In the genomic region with DNA sequence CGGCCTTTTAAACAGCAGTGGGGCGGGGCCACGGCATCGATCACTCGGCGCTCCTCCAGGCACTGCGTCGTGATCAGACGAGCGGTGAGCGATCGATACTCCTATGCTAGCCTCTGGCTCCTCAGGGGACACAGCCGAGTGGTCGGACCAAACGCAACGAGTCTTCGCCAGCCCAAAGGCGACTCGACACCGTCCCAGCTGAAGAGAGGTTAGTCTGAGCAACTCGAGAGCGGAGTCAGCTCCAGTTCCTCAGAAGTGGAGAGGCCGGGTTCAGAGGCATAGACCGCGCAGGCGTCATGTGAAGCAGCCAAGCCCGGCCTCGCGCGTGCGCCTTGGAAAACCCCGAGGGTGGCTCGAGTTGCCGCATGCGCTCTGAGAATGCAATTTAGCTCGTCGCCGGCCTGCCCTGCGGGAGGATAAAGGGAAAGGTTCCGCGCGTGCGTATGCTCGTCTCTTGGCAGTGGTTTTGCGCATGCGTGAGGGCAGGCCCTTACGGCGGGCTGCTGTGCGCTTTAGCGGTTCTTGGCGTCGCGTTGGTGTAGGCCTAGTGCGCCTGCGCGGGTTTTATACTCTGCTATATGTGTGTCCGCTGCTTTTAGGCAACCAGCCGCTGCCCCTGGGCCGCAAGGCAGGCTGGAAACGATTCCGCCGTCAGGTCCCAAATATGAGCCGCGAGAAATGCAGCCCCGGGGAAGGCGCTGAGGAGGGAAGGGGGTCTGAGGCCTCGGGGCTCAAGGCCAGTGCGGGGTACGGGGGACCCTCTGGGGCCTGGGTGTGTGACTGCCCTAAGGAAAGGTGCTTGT, we compare ENCODE assay signal across 1 cellular context.
TF ChIP-seq lines count a peak whose summit lies in the region.

A gene (plus strand): TSS at position 98 of the 803 bp plus-strand sequence. CDS start 6,598 bp downstream, outside the sequence.

TF ChIP-seq in HEK293, 187 proteins besides CTCF, POLR2A, EP300 and RAD21 (continued from another document and continues in another):
- TF ChIP-seq, protein P1, sequence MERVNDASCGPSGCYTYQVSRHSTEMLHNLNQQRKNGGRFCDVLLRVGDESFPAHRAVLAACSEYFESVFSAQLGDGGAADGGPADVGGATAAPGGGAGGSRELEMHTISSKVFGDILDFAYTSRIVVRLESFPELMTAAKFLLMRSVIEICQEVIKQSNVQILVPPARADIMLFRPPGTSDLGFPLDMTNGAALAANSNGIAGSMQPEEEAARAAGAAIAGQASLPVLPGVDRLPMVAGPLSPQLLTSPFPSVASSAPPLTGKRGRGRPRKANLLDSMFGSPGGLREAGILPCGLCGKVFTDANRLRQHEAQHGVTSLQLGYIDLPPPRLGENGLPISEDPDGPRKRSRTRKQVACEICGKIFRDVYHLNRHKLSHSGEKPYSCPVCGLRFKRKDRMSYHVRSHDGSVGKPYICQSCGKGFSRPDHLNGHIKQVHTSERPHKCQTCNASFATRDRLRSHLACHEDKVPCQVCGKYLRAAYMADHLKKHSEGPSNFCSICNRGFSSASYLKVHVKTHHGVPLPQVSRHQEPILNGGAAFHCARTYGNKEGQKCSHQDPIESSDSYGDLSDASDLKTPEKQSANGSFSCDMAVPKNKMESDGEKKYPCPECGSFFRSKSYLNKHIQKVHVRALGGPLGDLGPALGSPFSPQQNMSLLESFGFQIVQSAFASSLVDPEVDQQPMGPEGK (tag by site-specific recombination; IDR thresholded peaks at IDR 0.05) = 0 out of 2 replicates have a peak, but pooled peaks have one; percentile 29
- TF ChIP-seq SCRT1 (tag by site-specific recombination; IDR thresholded peaks at IDR 0.05; ENCODE audit: borderline replicate concordance) (no peak), ZNF624 (tag by site-specific recombination; IDR thresholded peaks at IDR 0.05) (no peak), ZNF473 (tag by site-specific recombination; IDR thresholded peaks at IDR 0.05) (no peak), ZNF48 (tag by site-specific recombination; IDR thresholded peaks at IDR 0.05) (no peak), ZNF426 (tag by site-specific recombination; IDR thresholded peaks at IDR 0.05) (no peak), ZNF174 (tag by site-specific recombination; IDR thresholded peaks at IDR 0.05) (no peak), ZNF654 (tag by site-specific recombination; IDR thresholded peaks at IDR 0.05; ENCODE audit: low read depth) (no peak), ZNF433 (tag by site-specific recombination; IDR thresholded peaks at IDR 0.05; ENCODE audit: low read depth) (no peak), ZFP3 (tag by site-specific recombination; IDR thresholded peaks at IDR 0.05; ENCODE audit: low read depth) (no peak), ZNF560 (tag by site-specific recombination; IDR thresholded peaks at IDR 0.05; ENCODE audit: borderline replicate concordance) (no peak), BCL11B (tag by site-specific recombination; IDR thresholded peaks at IDR 0.05; ENCODE audit: low read depth) (no peak), SCRT2 (tag by site-specific recombination; IDR thresholded peaks at IDR 0.05) (no peak), ZFP41 (tag by site-specific recombination; IDR thresholded peaks at IDR 0.05; ENCODE audit: borderline replicate concordance) (no peak), TCF7L2 (IDR thresholded peaks at IDR 0.05; ENCODE audit: borderline replicate concordance, low read depth, low read length) (no peak; the same call in 1 of the 2 replicates), ZNF670 (tag by site-specific recombination; IDR thresholded peaks at IDR 0.05; ENCODE audit: low read depth) (no peak), ZSCAN23 (tag by site-specific recombination; IDR thresholded peaks at IDR 0.05) (no peak), ZNF146 (tag by site-specific recombination; IDR thresholded peaks at IDR 0.05) (0 out of 2 replicates have a peak, but pooled peaks have one; percentile 5), ZNF175 (tag by site-specific recombination; IDR thresholded peaks at IDR 0.05) (no peak), ZNF677 (tag by site-specific recombination; IDR thresholded peaks at IDR 0.05) (no peak), KLF10 (tag by site-specific recombination; IDR thresholded peaks at IDR 0.05) (peak; percentile 34; the same call in 1 of the 2 replicates), ZNF555 (tag by site-specific recombination; conservative IDR thresholded peaks at IDR 0.05) (no peak), HOXC10 (CRISPR knock-in tag; IDR thresholded peaks at IDR 0.05) (no peak), ZNF416 (tag by site-specific recombination; IDR thresholded peaks at IDR 0.05) (no peak), ZNF114 (tag by site-specific recombination; IDR thresholded peaks at IDR 0.05) (no peak), REPIN1 (tag by site-specific recombination; IDR thresholded peaks at IDR 0.05; ENCODE audit: low read depth) (no peak), ZNF626 (tag by site-specific recombination; IDR thresholded peaks at IDR 0.05) (no peak), ZNF529 (tag by site-specific recombination; IDR thresholded peaks at IDR 0.05; ENCODE audit: insufficient replicate concordance) (no peak), ZNF610 (tag by site-specific recombination; IDR thresholded peaks at IDR 0.05; ENCODE audit: borderline replicate concordance) (peak; percentile 75), ZNF621 (tag by site-specific recombination; IDR thresholded peaks at IDR 0.05) (no peak), ZSCAN16 (tag by site-specific recombination; IDR thresholded peaks at IDR 0.05) (no peak), ZNF558 (tag by site-specific recombination; IDR thresholded peaks at IDR 0.05) (peak; percentile 65; the same call in 1 of the 2 replicates), ZNF514 (tag by site-specific recombination; IDR thresholded peaks at IDR 0.05) (no peak), SP7 (tag by site-specific recombination; IDR thresholded peaks at IDR 0.05) (peak; percentile 90)
- TF ChIP-seq, protein P2, sequence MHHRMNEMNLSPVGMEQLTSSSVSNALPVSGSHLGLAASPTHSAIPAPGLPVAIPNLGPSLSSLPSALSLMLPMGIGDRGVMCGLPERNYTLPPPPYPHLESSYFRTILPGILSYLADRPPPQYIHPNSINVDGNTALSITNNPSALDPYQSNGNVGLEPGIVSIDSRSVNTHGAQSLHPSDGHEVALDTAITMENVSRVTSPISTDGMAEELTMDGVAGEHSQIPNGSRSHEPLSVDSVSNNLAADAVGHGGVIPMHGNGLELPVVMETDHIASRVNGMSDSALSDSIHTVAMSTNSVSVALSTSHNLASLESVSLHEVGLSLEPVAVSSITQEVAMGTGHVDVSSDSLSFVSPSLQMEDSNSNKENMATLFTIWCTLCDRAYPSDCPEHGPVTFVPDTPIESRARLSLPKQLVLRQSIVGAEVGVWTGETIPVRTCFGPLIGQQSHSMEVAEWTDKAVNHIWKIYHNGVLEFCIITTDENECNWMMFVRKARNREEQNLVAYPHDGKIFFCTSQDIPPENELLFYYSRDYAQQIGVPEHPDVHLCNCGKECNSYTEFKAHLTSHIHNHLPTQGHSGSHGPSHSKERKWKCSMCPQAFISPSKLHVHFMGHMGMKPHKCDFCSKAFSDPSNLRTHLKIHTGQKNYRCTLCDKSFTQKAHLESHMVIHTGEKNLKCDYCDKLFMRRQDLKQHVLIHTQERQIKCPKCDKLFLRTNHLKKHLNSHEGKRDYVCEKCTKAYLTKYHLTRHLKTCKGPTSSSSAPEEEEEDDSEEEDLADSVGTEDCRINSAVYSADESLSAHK (tag by site-specific recombination; IDR thresholded peaks at IDR 0.05) = no peak
- TF ChIP-seq, protein P3, sequence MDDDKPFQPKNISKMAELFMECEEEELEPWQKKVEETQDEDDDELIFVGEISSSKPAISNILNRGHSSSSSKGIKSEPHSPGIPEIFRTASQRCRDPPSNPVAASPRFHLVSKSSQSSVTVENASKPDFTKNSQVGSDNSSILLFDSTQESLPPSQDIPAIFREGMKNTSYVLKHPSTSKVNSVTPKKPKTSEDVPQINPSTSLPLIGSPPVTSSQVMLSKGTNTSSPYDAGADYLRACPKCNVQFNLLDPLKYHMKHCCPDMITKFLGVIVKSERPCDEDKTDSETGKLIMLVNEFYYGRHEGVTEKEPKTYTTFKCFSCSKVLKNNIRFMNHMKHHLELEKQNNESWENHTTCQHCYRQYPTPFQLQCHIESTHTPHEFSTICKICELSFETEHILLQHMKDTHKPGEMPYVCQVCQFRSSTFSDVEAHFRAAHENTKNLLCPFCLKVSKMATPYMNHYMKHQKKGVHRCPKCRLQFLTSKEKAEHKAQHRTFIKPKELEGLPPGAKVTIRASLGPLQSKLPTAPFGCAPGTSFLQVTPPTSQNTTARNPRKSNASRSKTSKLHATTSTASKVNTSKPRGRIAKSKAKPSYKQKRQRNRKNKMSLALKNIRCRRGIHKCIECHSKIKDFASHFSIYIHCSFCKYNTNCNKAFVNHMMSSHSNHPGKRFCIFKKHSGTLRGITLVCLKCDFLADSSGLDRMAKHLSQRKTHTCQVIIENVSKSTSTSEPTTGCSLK (tag by site-specific recombination; IDR thresholded peaks at IDR 0.05) = no peak
- TF ChIP-seq, protein P4, sequence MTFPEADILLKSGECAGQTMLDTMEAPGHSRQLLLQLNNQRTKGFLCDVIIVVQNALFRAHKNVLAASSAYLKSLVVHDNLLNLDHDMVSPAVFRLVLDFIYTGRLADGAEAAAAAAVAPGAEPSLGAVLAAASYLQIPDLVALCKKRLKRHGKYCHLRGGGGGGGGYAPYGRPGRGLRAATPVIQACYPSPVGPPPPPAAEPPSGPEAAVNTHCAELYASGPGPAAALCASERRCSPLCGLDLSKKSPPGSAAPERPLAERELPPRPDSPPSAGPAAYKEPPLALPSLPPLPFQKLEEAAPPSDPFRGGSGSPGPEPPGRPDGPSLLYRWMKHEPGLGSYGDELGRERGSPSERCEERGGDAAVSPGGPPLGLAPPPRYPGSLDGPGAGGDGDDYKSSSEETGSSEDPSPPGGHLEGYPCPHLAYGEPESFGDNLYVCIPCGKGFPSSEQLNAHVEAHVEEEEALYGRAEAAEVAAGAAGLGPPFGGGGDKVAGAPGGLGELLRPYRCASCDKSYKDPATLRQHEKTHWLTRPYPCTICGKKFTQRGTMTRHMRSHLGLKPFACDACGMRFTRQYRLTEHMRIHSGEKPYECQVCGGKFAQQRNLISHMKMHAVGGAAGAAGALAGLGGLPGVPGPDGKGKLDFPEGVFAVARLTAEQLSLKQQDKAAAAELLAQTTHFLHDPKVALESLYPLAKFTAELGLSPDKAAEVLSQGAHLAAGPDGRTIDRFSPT (tag by site-specific recombination; IDR thresholded peaks at IDR 0.05) = no peak
- TF ChIP-seq, protein P5, sequence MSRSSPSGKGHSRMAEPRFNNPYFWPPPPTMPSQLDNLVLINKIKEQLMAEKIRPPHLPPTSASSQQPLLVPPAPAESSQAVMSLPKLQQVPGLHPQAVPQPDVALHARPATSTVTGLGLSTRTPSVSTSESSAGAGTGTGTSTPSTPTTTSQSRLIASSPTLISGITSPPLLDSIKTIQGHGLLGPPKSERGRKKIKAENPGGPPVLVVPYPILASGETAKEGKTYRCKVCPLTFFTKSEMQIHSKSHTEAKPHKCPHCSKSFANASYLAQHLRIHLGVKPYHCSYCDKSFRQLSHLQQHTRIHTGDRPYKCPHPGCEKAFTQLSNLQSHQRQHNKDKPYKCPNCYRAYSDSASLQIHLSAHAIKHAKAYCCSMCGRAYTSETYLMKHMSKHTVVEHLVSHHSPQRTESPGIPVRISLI (tag by site-specific recombination; IDR thresholded peaks at IDR 0.05) = no peak
- TF ChIP-seq, protein P6, sequence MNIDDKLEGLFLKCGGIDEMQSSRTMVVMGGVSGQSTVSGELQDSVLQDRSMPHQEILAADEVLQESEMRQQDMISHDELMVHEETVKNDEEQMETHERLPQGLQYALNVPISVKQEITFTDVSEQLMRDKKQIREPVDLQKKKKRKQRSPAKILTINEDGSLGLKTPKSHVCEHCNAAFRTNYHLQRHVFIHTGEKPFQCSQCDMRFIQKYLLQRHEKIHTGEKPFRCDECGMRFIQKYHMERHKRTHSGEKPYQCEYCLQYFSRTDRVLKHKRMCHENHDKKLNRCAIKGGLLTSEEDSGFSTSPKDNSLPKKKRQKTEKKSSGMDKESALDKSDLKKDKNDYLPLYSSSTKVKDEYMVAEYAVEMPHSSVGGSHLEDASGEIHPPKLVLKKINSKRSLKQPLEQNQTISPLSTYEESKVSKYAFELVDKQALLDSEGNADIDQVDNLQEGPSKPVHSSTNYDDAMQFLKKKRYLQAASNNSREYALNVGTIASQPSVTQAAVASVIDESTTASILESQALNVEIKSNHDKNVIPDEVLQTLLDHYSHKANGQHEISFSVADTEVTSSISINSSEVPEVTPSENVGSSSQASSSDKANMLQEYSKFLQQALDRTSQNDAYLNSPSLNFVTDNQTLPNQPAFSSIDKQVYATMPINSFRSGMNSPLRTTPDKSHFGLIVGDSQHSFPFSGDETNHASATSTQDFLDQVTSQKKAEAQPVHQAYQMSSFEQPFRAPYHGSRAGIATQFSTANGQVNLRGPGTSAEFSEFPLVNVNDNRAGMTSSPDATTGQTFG (tag by site-specific recombination; IDR thresholded peaks at IDR 0.05; ENCODE audit: borderline replicate concordance) = no peak; the same call in 1 of the 2 replicates
- TF ChIP-seq, protein P7, sequence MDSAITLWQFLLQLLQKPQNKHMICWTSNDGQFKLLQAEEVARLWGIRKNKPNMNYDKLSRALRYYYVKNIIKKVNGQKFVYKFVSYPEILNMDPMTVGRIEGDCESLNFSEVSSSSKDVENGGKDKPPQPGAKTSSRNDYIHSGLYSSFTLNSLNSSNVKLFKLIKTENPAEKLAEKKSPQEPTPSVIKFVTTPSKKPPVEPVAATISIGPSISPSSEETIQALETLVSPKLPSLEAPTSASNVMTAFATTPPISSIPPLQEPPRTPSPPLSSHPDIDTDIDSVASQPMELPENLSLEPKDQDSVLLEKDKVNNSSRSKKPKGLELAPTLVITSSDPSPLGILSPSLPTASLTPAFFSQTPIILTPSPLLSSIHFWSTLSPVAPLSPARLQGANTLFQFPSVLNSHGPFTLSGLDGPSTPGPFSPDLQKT (IDR thresholded peaks at IDR 0.05; ENCODE audit: borderline replicate concordance, low read depth, low read length) = no peak
- TF ChIP-seq, protein P8, sequence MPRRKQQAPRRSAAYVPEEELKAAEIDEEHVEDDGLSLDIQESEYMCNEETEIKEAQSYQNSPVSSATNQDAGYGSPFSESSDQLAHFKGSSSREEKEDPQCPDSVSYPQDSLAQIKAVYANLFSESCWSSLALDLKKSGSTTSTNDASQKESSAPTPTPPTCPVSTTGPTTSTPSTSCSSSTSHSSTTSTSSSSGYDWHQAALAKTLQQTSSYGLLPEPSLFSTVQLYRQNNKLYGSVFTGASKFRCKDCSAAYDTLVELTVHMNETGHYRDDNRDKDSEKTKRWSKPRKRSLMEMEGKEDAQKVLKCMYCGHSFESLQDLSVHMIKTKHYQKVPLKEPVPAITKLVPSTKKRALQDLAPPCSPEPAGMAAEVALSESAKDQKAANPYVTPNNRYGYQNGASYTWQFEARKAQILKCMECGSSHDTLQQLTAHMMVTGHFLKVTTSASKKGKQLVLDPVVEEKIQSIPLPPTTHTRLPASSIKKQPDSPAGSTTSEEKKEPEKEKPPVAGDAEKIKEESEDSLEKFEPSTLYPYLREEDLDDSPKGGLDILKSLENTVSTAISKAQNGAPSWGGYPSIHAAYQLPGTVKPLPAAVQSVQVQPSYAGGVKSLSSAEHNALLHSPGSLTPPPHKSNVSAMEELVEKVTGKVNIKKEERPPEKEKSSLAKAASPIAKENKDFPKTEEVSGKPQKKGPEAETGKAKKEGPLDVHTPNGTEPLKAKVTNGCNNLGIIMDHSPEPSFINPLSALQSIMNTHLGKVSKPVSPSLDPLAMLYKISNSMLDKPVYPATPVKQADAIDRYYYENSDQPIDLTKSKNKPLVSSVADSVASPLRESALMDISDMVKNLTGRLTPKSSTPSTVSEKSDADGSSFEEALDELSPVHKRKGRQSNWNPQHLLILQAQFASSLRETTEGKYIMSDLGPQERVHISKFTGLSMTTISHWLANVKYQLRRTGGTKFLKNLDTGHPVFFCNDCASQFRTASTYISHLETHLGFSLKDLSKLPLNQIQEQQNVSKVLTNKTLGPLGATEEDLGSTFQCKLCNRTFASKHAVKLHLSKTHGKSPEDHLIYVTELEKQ (tag by site-specific recombination; IDR thresholded peaks at IDR 0.05; ENCODE audit: borderline replicate concordance) = no peak; the same call in 1 of the 2 replicates
